38 cellular contexts compared by ENCODE assay signal in the genomic region with DNA sequence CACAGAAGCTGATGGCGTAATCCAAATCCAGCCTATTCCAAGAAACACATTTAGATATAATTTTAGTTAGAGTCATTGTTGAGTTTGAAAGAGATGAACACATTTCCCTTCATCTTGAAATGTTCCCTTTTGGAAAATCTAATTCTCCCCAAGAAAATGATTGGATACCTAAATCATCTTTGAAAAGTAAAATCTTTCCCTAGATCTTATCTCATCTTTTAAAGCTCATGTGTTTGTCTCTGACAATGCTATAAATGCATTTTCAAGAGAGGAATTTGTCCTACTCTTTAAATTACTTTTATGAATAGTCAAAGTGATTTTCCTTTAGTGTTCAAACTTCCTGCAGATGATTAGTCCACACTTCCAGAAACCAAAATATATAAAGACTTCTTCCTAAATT.
"Had no signal": no experiment of that assay in that cellular context is flagged by ENCODE, and none has a peak within 500 bp of the region (broad histone marks: within the 10 kb centered on the region; RNA-seq: fewer than 3 reads in every experiment).

No MANE protein-coding gene starts in this region.

- H3K9me3 Mint-ChIP-seq: activated naive CD8-positive, alpha-beta T cell treated with anti-CD3 and anti-CD28 coated beads, Interleukin-2, amount 10 ng/mL, durations not matched to agents 7 days and 5 days had no signal

- H3K4me1 Mint-ChIP-seq: activated naive CD4-positive, alpha-beta T cell treated with anti-CD3 and anti-CD28 coated beads, Interleukin-2, amount 50 U/mL, for 24 hours; activated naive CD8-positive, alpha-beta T cell treated with anti-CD3 and anti-CD28 coated beads for 36 hours; activated naive CD8-positive, alpha-beta T cell treated with anti-CD3 and anti-CD28 coated beads, Interleukin-2, amount 10 ng/mL, durations not matched to agents 7 days and 5 days; activated naive CD8-positive, alpha-beta T cell treated with anti-CD3 and anti-CD28 coated beads, Interleukin-2, amount 50 U/mL, for 24 hours; activated T-helper 17 cell treated with anti-CD3 and anti-CD28 coated beads, Interleukin-2, amount 50 U/mL, for 72 hours; brain; central memory CD8-positive, alpha-beta T cell had no signal

- H3K4me3 Mint-ChIP-seq: activated naive CD4-positive, alpha-beta T cell treated with anti-CD3 and anti-CD28 coated beads for 36 hours; activated naive CD4-positive, alpha-beta T cell treated with anti-CD3 and anti-CD28 coated beads, Interleukin-2, amount 50 U/mL, for 24 hours; activated naive CD8-positive, alpha-beta T cell; activated naive CD8-positive, alpha-beta T cell treated with anti-CD3 and anti-CD28 coated beads for 36 hours; activated naive CD8-positive, alpha-beta T cell treated with anti-CD3 and anti-CD28 coated beads, Interleukin-2, amount 10 ng/mL, durations not matched to agents 7 days and 5 days; activated naive CD8-positive, alpha-beta T cell treated with anti-CD3 and anti-CD28 coated beads, Interleukin-2, amount 50 U/mL, for 24 hours; activated T-cell treated with anti-CD3 and anti-CD28 coated beads, Interleukin-2, amount 50 U/mL, for 24 hours; activated T-cell treated with anti-CD3 and anti-CD28 coated beads, Interleukin-2, amount 50 U/mL, for 4 hours; activated T-cell treated with anti-CD3 and anti-CD28 coated beads, Interleukin-2, amount 50 U/mL, for 72 hours; activated T-helper 1 cell treated with anti-CD3 and anti-CD28 coated beads, Interleukin-12 subunit alpha, Interleukin-12 subunit beta, Interleukin-2, Interleukin-4 antibody, amounts not matched to agents 30 ng/mL and 10 ng/mL and 1 ng/mL, durations not matched to agents 14 hours and 24 hours and 36 hours; activated T-helper 17 cell treated with anti-CD3 and anti-CD28 coated beads, Interleukin-2, amount 50 U/mL, for 72 hours; brain; central memory CD8-positive, alpha-beta T cell had no signal

- DNase-seq: activated effector memory CD4-positive, alpha-beta T cell treated with anti-CD3 and anti-CD28 coated beads, Interleukin-2, amount 50 U/mL, for 16 hours; activated effector memory CD4-positive, alpha-beta T cell treated with Interleukin-2 at 50 U/mL for 16 hours; activated gamma-delta T cell; activated gamma-delta T cell treated with Interleukin-2 at 50 U/mL for 16 hours; activated naive CD4-positive, alpha-beta T cell; activated naive CD4-positive, alpha-beta T cell treated with anti-CD3 and anti-CD28 coated beads for 36 hours; activated naive CD4-positive, alpha-beta T cell treated with anti-CD3 and anti-CD28 coated beads, Interleukin-2, amount 50 U/mL, for 16 hours; activated naive CD4-positive, alpha-beta T cell treated with Interleukin-2 at 50 U/mL for 16 hours; activated naive CD8-positive, alpha-beta T cell treated with anti-CD3 and anti-CD28 coated beads for 36 hours; activated naive CD8-positive, alpha-beta T cell treated with anti-CD3 and anti-CD28 coated beads, Interleukin-2, amount 10 ng/mL, durations not matched to agents 7 days and 5 days; activated naive CD8-positive, alpha-beta T cell treated with anti-CD3 and anti-CD28 coated beads, Interleukin-2, amount 50 U/mL, for 24 hours; activated T-cell treated with anti-CD3 and anti-CD28 coated beads for 4 hours; activated T-cell treated with anti-CD3 and anti-CD28 coated beads, Interleukin-2, amount 50 U/mL, for 1 hour; activated T-cell treated with anti-CD3 and anti-CD28 coated beads, Interleukin-2, amount 50 U/mL, for 24 hours; activated T-cell treated with anti-CD3 and anti-CD28 coated beads, Interleukin-2, amount 50 U/mL, for 4 hours; activated T-cell treated with anti-CD3 and anti-CD28 coated beads, Interleukin-2, amount 50 U/mL, for 48 hours; activated T-cell treated with anti-CD3 and anti-CD28 coated beads, Interleukin-2, amount 50 U/mL, for 72 hours; adrenal gland; amniotic stem cell; amygdala; anterior cingulate cortex; aorta; body of pancreas; brain microvascular endothelial cell; caudate nucleus; central memory CD4-positive, alpha-beta T cell; cerebellar nuclear complex had no signal

- H3K27me3 Mint-ChIP-seq: activated naive CD4-positive, alpha-beta T cell treated with anti-CD3 and anti-CD28 coated beads, Interleukin-2, amount 50 U/mL, for 24 hours; activated naive CD8-positive, alpha-beta T cell; activated naive CD8-positive, alpha-beta T cell treated with anti-CD3 and anti-CD28 coated beads for 36 hours; activated naive CD8-positive, alpha-beta T cell treated with anti-CD3 and anti-CD28 coated beads, Interleukin-2, amount 10 ng/mL, durations not matched to agents 7 days and 5 days; activated naive CD8-positive, alpha-beta T cell treated with anti-CD3 and anti-CD28 coated beads, Interleukin-2, amount 50 U/mL, for 24 hours; activated T-cell treated with anti-CD3 and anti-CD28 coated beads, Interleukin-2, amount 50 U/mL, for 24 hours; activated T-helper 17 cell treated with anti-CD3 and anti-CD28 coated beads, Interleukin-2, amount 50 U/mL, for 72 hours; central memory CD8-positive, alpha-beta T cell had no signal

- H3K4me3 ChIP-seq: adrenal gland, ascending aorta, body of pancreas, breast epithelium, cardiac muscle cell had no signal

- ATAC-seq: activated naive CD4-positive, alpha-beta T cell treated with anti-CD3 and anti-CD28 coated beads, Interleukin-2, amount 50 U/mL, for 72 hours; activated naive CD8-positive, alpha-beta T cell treated with anti-CD3 and anti-CD28 coated beads, Interleukin-2, amount 50 U/mL, for 24 hours; activated T-cell treated with anti-CD3 and anti-CD28 coated beads, Interleukin-2, amount 50 U/mL, for 4 hours; activated T-cell treated with anti-CD3 and anti-CD28 coated beads, Interleukin-2, amount 50 U/mL, for 72 hours; activated T-helper 17 cell treated with anti-CD3 and anti-CD28 coated beads, Interleukin-2, amount 50 U/mL, for 72 hours; body of pancreas had no signal

- H3K27ac Mint-ChIP-seq: activated naive CD4-positive, alpha-beta T cell treated with anti-CD3 and anti-CD28 coated beads for 36 hours; activated naive CD4-positive, alpha-beta T cell treated with anti-CD3 and anti-CD28 coated beads, Interleukin-2, amount 50 U/mL, for 24 hours; activated naive CD4-positive, alpha-beta T cell treated with anti-CD3 and anti-CD28 coated beads, Interleukin-2, amount 50 U/mL, for 72 hours; activated naive CD8-positive, alpha-beta T cell; activated naive CD8-positive, alpha-beta T cell treated with anti-CD3 and anti-CD28 coated beads for 36 hours; activated naive CD8-positive, alpha-beta T cell treated with anti-CD3 and anti-CD28 coated beads, Interleukin-2, amount 10 ng/mL, durations not matched to agents 7 days and 5 days; activated naive CD8-positive, alpha-beta T cell treated with anti-CD3 and anti-CD28 coated beads, Interleukin-2, amount 50 U/mL, for 24 hours; activated T-cell treated with anti-CD3 and anti-CD28 coated beads, Interleukin-2, amount 50 U/mL, for 24 hours; activated T-cell treated with anti-CD3 and anti-CD28 coated beads, Interleukin-2, amount 50 U/mL, for 72 hours; activated T-helper 1 cell treated with anti-CD3 and anti-CD28 coated beads, Interleukin-12 subunit alpha, Interleukin-12 subunit beta, Interleukin-2, Interleukin-4 antibody, amounts not matched to agents 30 ng/mL and 10 ng/mL and 1 ng/mL, durations not matched to agents 14 hours and 24 hours and 36 hours; activated T-helper 17 cell treated with anti-CD3 and anti-CD28 coated beads, Interleukin-2, amount 50 U/mL, for 72 hours; activated T-helper 2 cell treated with anti-CD3 and anti-CD28 coated beads, Interferon-gamma antibody, Interleukin-2, Interleukin-4, amounts not matched to agents 10 μg/mL and 5 μg/mL and 100 μg/mL, durations not matched to agents 14 hours and 24 hours and 36 hours; brain had no signal

- H3K36me3 ChIP-seq: adrenal gland, ascending aorta, brain microvascular endothelial cell, breast epithelium, cardiac muscle cell had no signal

- H3K9me3 ChIP-seq: adrenal gland, ascending aorta, body of pancreas had no signal

- H3K4me1 ChIP-seq: adrenal gland, ascending aorta, body of pancreas, breast epithelium had no signal

- H3K27ac ChIP-seq: adrenal gland, ascending aorta, body of pancreas, brain microvascular endothelial cell, breast epithelium, cardiac muscle cell had no signal

- H3K27me3 ChIP-seq: adrenal gland, ascending aorta, body of pancreas, brain microvascular endothelial cell, breast epithelium, cardiac muscle cell had no signal

- H3K36me3 Mint-ChIP-seq: activated naive CD4-positive, alpha-beta T cell treated with anti-CD3 and anti-CD28 coated beads, Interleukin-2, amount 50 U/mL, for 24 hours; activated naive CD4-positive, alpha-beta T cell treated with anti-CD3 and anti-CD28 coated beads, Interleukin-2, amount 50 U/mL, for 72 hours; activated naive CD8-positive, alpha-beta T cell; activated naive CD8-positive, alpha-beta T cell treated with anti-CD3 and anti-CD28 coated beads for 36 hours; activated naive CD8-positive, alpha-beta T cell treated with anti-CD3 and anti-CD28 coated beads, Interleukin-2, amount 10 ng/mL, durations not matched to agents 7 days and 5 days; brain had no signal
